In the genomic region with DNA sequence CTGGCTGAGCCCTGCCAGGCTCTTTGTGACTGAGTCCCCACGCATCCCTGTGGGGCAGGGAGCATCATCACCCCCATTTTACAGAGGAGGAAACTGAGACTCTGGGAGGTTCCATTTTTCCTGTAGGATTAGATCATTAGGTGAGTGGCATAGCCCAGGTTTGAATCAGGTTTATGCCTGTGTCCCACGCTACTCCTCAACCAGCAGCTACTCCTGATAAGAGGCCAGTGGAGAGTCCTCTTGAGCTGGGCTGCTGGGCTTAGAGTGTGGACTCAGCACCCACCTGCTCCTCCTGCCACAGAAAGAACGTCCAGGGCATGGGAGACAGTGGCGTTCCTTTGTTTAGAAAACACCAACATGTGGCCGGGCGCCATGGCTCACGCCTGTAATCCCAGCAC, we compare ENCODE assay signal across 1 cellular context.
TF ChIP-seq lines count a peak whose summit lies in the region.

No MANE protein-coding gene starts in this region.

TF ChIP-seq in IMR-90, 13 proteins besides CTCF, POLR2A, EP300 and RAD21 (continued from another document):
- TF ChIP-seq, protein P1, sequence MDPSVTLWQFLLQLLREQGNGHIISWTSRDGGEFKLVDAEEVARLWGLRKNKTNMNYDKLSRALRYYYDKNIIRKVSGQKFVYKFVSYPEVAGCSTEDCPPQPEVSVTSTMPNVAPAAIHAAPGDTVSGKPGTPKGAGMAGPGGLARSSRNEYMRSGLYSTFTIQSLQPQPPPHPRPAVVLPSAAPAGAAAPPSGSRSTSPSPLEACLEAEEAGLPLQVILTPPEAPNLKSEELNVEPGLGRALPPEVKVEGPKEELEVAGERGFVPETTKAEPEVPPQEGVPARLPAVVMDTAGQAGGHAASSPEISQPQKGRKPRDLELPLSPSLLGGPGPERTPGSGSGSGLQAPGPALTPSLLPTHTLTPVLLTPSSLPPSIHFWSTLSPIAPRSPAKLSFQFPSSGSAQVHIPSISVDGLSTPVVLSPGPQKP (IDR thresholded peaks at IDR 0.05; ENCODE audit: borderline replicate concordance, low read depth, low read length): no peak
